ENCODE assay signal across 2 cellular contexts in genomic region chr4:1249148-1249730, GRCh38.
TF ChIP-seq lines count a peak whose summit lies in the region.

No MANE protein-coding gene starts in this region.

TF ChIP-seq in HEK293, 187 proteins besides CTCF, POLR2A, EP300 and RAD21 (continued from another document):
- TF ChIP-seq ZNF645 (tag by site-specific recombination; IDR thresholded peaks at IDR 0.05) (no peak), ZNF626 (tag by site-specific recombination; IDR thresholded peaks at IDR 0.05) (no peak), YY1 (tag by site-specific recombination; IDR thresholded peaks at IDR 0.05) (no peak), MEIS1 (CRISPR knock-in tag; IDR thresholded peaks at IDR 0.05; ENCODE audit: borderline replicate concordance) (no peak), ZNF354C (tag by site-specific recombination; IDR thresholded peaks at IDR 0.05; ENCODE audit: borderline replicate concordance, low read depth) (no peak), ZNF621 (tag by site-specific recombination; IDR thresholded peaks at IDR 0.05) (no peak), ZNF155 (tag by site-specific recombination; IDR thresholded peaks at IDR 0.05) (no peak), ZIC2 (tag by site-specific recombination; IDR thresholded peaks at IDR 0.05) (no peak), ZNF561 (tag by site-specific recombination; IDR thresholded peaks at IDR 0.05; ENCODE audit: borderline replicate concordance) (peak; percentile 34; the same call in 1 of the 2 replicates), ZNF133 (tag by site-specific recombination; IDR thresholded peaks at IDR 0.05) (no peak), ZNF23 (tag by site-specific recombination; IDR thresholded peaks at IDR 0.05; ENCODE audit: borderline replicate concordance) (no peak), HOXD13 (CRISPR knock-in tag; IDR thresholded peaks at IDR 0.05; ENCODE audit: borderline replicate concordance) (no peak), ZBTB26 (tag by site-specific recombination; optimal IDR thresholded peaks at IDR 0.05) (no peak), ZSCAN16 (tag by site-specific recombination; IDR thresholded peaks at IDR 0.05) (no peak), ZBTB8A (tag by site-specific recombination; IDR thresholded peaks at IDR 0.05) (peak; percentile 44; the same call in 1 of the 2 replicates), ZNF660 (tag by site-specific recombination; IDR thresholded peaks at IDR 0.05) (0 out of 2 replicates have a peak, but pooled peaks have one; percentile 24), ZSCAN23 (tag by site-specific recombination; IDR thresholded peaks at IDR 0.05) (no peak), ZNF112 (tag by site-specific recombination; IDR thresholded peaks at IDR 0.05) (no peak), ZNF76 (tag by site-specific recombination; IDR thresholded peaks at IDR 0.05; ENCODE audit: borderline replicate concordance, low read depth) (no peak), OVOL3 (tag by site-specific recombination; IDR thresholded peaks at IDR 0.05) (no peak), ZSCAN30 (tag by site-specific recombination; IDR thresholded peaks at IDR 0.05) (peak; percentile 76; the same call in 1 of the 2 replicates), ZNF837 (tag by site-specific recombination; IDR thresholded peaks at IDR 0.05) (no peak), ZNF302 (tag by site-specific recombination; IDR thresholded peaks at IDR 0.05; ENCODE audit: low read depth) (no peak)
- TF ChIP-seq, protein P1, sequence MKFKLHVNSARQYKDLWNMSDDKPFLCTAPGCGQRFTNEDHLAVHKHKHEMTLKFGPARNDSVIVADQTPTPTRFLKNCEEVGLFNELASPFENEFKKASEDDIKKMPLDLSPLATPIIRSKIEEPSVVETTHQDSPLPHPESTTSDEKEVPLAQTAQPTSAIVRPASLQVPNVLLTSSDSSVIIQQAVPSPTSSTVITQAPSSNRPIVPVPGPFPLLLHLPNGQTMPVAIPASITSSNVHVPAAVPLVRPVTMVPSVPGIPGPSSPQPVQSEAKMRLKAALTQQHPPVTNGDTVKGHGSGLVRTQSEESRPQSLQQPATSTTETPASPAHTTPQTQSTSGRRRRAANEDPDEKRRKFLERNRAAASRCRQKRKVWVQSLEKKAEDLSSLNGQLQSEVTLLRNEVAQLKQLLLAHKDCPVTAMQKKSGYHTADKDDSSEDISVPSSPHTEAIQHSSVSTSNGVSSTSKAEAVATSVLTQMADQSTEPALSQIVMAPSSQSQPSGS (tag by site-specific recombination; IDR thresholded peaks at IDR 0.05; ENCODE audit: low read depth) = no peak

TF ChIP-seq in GM12878, 131 proteins besides CTCF, POLR2A, EP300 and RAD21 (continued from another document):
- TF ChIP-seq, protein P2, sequence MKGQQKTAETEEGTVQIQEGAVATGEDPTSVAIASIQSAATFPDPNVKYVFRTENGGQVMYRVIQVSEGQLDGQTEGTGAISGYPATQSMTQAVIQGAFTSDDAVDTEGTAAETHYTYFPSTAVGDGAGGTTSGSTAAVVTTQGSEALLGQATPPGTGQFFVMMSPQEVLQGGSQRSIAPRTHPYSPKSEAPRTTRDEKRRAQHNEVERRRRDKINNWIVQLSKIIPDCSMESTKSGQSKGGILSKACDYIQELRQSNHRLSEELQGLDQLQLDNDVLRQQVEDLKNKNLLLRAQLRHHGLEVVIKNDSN (IDR thresholded peaks at IDR 0.05; ENCODE audit: borderline replicate concordance, extremely low read length, insufficient read depth, low read depth, low read length) = no peak
- peak; percentile 65; the same call in 1 of the 2 replicates for TF ChIP-seq ZNF687 (IDR thresholded peaks at IDR 0.05)
- no peak for TF ChIP-seq CEBPB (IDR thresholded peaks at IDR 0.05; ENCODE audit: borderline replicate concordance in 1 of 2, low read depth in 2 of 2, low read length in 2 of 2)
- peak; percentile 81 for TF ChIP-seq IKZF1 (conservative IDR thresholded peaks at IDR 0.05)
- peak; percentile 50 for TF ChIP-seq POLR2AphosphoS5 (IDR thresholded peaks at IDR 0.05; ENCODE audit: low read length)
- TF ChIP-seq, protein P3, sequence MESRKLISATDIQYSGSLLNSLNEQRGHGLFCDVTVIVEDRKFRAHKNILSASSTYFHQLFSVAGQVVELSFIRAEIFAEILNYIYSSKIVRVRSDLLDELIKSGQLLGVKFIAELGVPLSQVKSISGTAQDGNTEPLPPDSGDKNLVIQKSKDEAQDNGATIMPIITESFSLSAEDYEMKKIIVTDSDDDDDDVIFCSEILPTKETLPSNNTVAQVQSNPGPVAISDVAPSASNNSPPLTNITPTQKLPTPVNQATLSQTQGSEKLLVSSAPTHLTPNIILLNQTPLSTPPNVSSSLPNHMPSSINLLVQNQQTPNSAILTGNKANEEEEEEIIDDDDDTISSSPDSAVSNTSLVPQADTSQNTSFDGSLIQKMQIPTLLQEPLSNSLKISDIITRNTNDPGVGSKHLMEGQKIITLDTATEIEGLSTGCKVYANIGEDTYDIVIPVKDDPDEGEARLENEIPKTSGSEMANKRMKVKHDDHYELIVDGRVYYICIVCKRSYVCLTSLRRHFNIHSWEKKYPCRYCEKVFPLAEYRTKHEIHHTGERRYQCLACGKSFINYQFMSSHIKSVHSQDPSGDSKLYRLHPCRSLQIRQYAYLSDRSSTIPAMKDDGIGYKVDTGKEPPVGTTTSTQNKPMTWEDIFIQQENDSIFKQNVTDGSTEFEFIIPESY (IDR thresholded peaks at IDR 0.05) = no peak
- no peak for TF ChIP-seq CREM (IDR thresholded peaks at IDR 0.05; ENCODE audit: low read depth)
- peak; percentile 72 for TF ChIP-seq BACH1 (IDR thresholded peaks at IDR 0.05; ENCODE audit: borderline replicate concordance)
- TF ChIP-seq BHLHE40 (IDR thresholded peaks at IDR 0.05; ENCODE audit: borderline replicate concordance in 1 of 2, low read depth in 2 of 2, low read length in 1 of 2) = peak; percentile 2 to 75; a peak in 2 of 4 replicates
- TF ChIP-seq EGR1 (IDR thresholded peaks at IDR 0.05; ENCODE audit: borderline replicate concordance in 1 of 2, low read depth in 2 of 2, low read length in 2 of 2) = peak in 1 of 2 experiments; percentile 80; a peak in 2 of 3 replicates
- peak; percentile 91 for TF ChIP-seq ZNF217 (IDR thresholded peaks at IDR 0.05)
- no peak for TF ChIP-seq SREBF2 (IDR thresholded peaks at IDR 0.05; ENCODE audit: low read length)
- TF ChIP-seq ATF7 (IDR thresholded peaks at IDR 0.05; ENCODE audit: low read depth) = no peak
- TF ChIP-seq YY1 (IDR thresholded peaks at IDR 0.05; ENCODE audit: low read depth, low read length) = peak; percentile 85; the same call in 1 of the 2 replicates
- TF ChIP-seq PBX3 (IDR thresholded peaks at IDR 0.05; ENCODE audit: insufficient replicate concordance, low read depth, low read length) = no peak
- TF ChIP-seq ZBTB11 (CRISPR knock-in tag; IDR thresholded peaks at IDR 0.05) = no peak
- TF ChIP-seq RUNX3 (IDR thresholded peaks at IDR 0.05; ENCODE audit: low read length) = peak; percentile 26
- peak; percentile 49 for TF ChIP-seq POU2F2 (IDR thresholded peaks at IDR 0.05; ENCODE audit: borderline replicate concordance, low read depth, low read length)
- 0 out of 2 replicates have a peak, but pooled peaks have one; percentile 26 for TF ChIP-seq TCF3 (IDR thresholded peaks at IDR 0.05; ENCODE audit: borderline replicate concordance, insufficient read depth, low read depth, low read length)
- TF ChIP-seq NR2C1 (IDR thresholded peaks at IDR 0.05) = peak; percentile 29
- peak; percentile 72 for TF ChIP-seq NR2F1 (conservative IDR thresholded peaks at IDR 0.05)
- peak; percentile 80 for TF ChIP-seq DPF2 (IDR thresholded peaks at IDR 0.05)
- TF ChIP-seq GABPA (IDR thresholded peaks at IDR 0.05; ENCODE audit: low read depth) = no peak
- peak; percentile 28 for TF ChIP-seq KLF5 (IDR thresholded peaks at IDR 0.05; ENCODE audit: partially characterized antibody)
- no peak for TF ChIP-seq BRCA1 (IDR thresholded peaks at IDR 0.05; ENCODE audit: low read depth, low read length)
- peak; percentile 96 for TF ChIP-seq GATAD2B (conservative IDR thresholded peaks at IDR 0.05; ENCODE audit: low read depth)
- 0 out of 2 replicates have a peak, but pooled peaks have one; percentile 52 for TF ChIP-seq NFXL1 (IDR thresholded peaks at IDR 0.05; ENCODE audit: borderline replicate concordance)
- 0 out of 2 replicates have a peak, but pooled peaks have one; percentile 28 for TF ChIP-seq MAX (IDR thresholded peaks at IDR 0.05; ENCODE audit: low read depth, low read length)
- TF ChIP-seq TCF12 (IDR thresholded peaks at IDR 0.05; ENCODE audit: low read depth, low read length) = peak; percentile 53; the same call in 1 of the 2 replicates
- TF ChIP-seq MYC (IDR thresholded peaks at IDR 0.05; ENCODE audit: insufficient read depth, insufficient read length, insufficient replicate concordance, low read length, severe bottlenecking) = peak; percentile 20
- 0 out of 2 replicates have a peak, but pooled peaks have one; percentile 44 for TF ChIP-seq MEF2A (IDR thresholded peaks at IDR 0.05; ENCODE audit: insufficient read depth, low read depth, low read length)
- TF ChIP-seq ZNF24 (IDR thresholded peaks at IDR 0.05) = 0 out of 2 replicates have a peak, but pooled peaks have one; percentile 44
- peak; percentile 93; the same call in 1 of the 2 replicates for TF ChIP-seq RB1 (IDR thresholded peaks at IDR 0.05; ENCODE audit: borderline replicate concordance)
- TF ChIP-seq CREB1 (IDR thresholded peaks at IDR 0.05; ENCODE audit: low read depth) = peak; percentile 47; the same call in 1 of the 2 replicates
- TF ChIP-seq SMARCA5 (IDR thresholded peaks at IDR 0.05) = 0 out of 2 replicates have a peak, but pooled peaks have one; percentile 42
- 0 out of 2 replicates have a peak, but pooled peaks have one; percentile 16 for TF ChIP-seq RCOR1 (conservative IDR thresholded peaks at IDR 0.05; ENCODE audit: low read depth, low read length)
TF ChIP-seq in GM12878: peak in this region for 29.
